Comparison of ENCODE assay signal across 8 cellular contexts in genomic region chr9:120935383-120935857, GRCh38. TPM values are rescaled to one million over a fixed set of nuclear protein-coding genes. Genes with fewer than 3 reads are reported as not detected.
DNase-seq lines count a peak whose midpoint lies in the region; ATAC-seq, FAIRE-seq and TF ChIP-seq lines count a peak whose summit lies in the region.

No MANE protein-coding gene starts in this region.

- no peak overlapping the region for H3K4me3 ChIP-seq in CD8-positive, alpha-beta T cell (ENCODE audit: low read depth, low read length)
- peak overlapping the region; percentile 50; the same call in 1 of the 2 replicates for H3K4me3 ChIP-seq in OCI-LY3 (ENCODE audit: low read length)
- H3K4me3 ChIP-seq in small intestine (ENCODE audit: low read depth in 1 of 2, low read length in 2 of 2) = no peak overlapping the region

- H4K20me1 ChIP-seq in OCI-LY3 (ENCODE audit: insufficient read depth, low read length) = no peaks in the 10 kb centered on the region

- H3K9me3 Mint-ChIP-seq in CD8-positive, alpha-beta T cell = no peaks in the 10 kb centered on the region
- H3K9me3 Mint-ChIP-seq in brain = peaks cover 2 to 7% (median 4%) of the 10 kb centered on the region in 5 experiments

- CTCF ChIA-PET in CD8-positive, alpha-beta T cell (lab: Charles Lee) = interaction anchor here (0.6 to 19.6 kb wide), 20 partner anchors 8 to 179 kb away, joined by 3 to 351 read pairs (median 5); partner anchors contain the start of genes PHF19 and TRAF1

- peak overlapping the region; percentile 78 for H3K4me2 ChIP-seq in OCI-LY3 (ENCODE audit: low read length)

- no peaks in the 10 kb centered on the region for H3K9me3 ChIP-seq in CD8-positive, alpha-beta T cell (ENCODE audit: low read length)
- H3K9me3 ChIP-seq in OCI-LY3 (ENCODE audit: insufficient read depth, low read length) = no peaks in the 10 kb centered on the region
- no peaks in the 10 kb centered on the region for H3K9me3 ChIP-seq in small intestine (ENCODE audit: control insufficient read depth, low read depth)

- H3K4me1 Mint-ChIP-seq in CD8-positive, alpha-beta T cell (ENCODE audit: low read depth) = peaks cover 64% of the 10 kb centered on the region
- H3K4me1 Mint-ChIP-seq in brain = peaks cover 70% of the 10 kb centered on the region

- POLR2A ChIA-PET in CD8-positive, alpha-beta T cell (lab: Charles Lee) = interaction anchor here (0.6 to 3.4 kb wide), 13 partner anchors 9 to 162 kb away, joined by 3 to 15 read pairs (median 7); partner anchors contain the start of genes FBXW2, PHF19 and TRAF1

- peak overlapping the region; percentile 30 for H3K4me3 Mint-ChIP-seq in CD8-positive, alpha-beta T cell
- H3K4me3 Mint-ChIP-seq in brain = peak overlapping the region in 4 of 5 experiments; percentile 23 to 65 (median 40)

- no peak overlapping the region for H2AFZ ChIP-seq in OCI-LY3 (ENCODE audit: low read depth, low read length)

- peaks cover under 1% of the 10 kb centered on the region; the same call in 1 of the 2 replicates for H3K79me2 ChIP-seq in OCI-LY3 (ENCODE audit: low read length)

- H3K27ac Mint-ChIP-seq in CD8-positive, alpha-beta T cell = peak overlapping the region; percentile 90
- H3K27ac Mint-ChIP-seq in brain = peak overlapping the region; percentile 76 to 97 (median 94)

- FAIRE-seq in HTR-8/SVneo (lab: Jason Lieb, UNC) (no peak), small intestine (lab: Jason Lieb, UNC) (no peak)

- no peaks in the 10 kb centered on the region for H3K27me3 Mint-ChIP-seq in CD8-positive, alpha-beta T cell (ENCODE audit: low read depth)
- peaks cover 4% of the 10 kb centered on the region for H3K27me3 Mint-ChIP-seq in brain

- no peak for TF ChIP-seq CTCF in CD8-positive, alpha-beta T cell (IDR thresholded peaks at IDR 0.05)
- TF ChIP-seq CTCF in OCI-LY3 (IDR thresholded peaks at IDR 0.05; ENCODE audit: low read depth, low read length) (no peak), brain (conservative IDR thresholded peaks at IDR 0.05) (no peak)

- peak overlapping the region; percentile 77 for H3K9ac ChIP-seq in OCI-LY3 (ENCODE audit: low read length)

- intact Hi-C loops in CD8-positive, alpha-beta T cell (cut with DNase I, micrococcal nuclease) = loop anchor here (5.0 kb wide), 3 partner anchors 42 to 143 kb away; partner anchors contain the start of genes CNTRL (in 1 of the 2) and FBXW2 (in 1 of the 2)

- H3K36me3 ChIP-seq in CD8-positive, alpha-beta T cell (ENCODE audit: insufficient read depth, low read length) = no peaks in the 10 kb centered on the region
- H3K36me3 ChIP-seq in OCI-LY3 (replicated peaks; ENCODE audit: low read depth, low read length) (no peaks in the 10 kb centered on the region), small intestine (ENCODE audit: control insufficient read depth in 2 of 2, insufficient read depth in 2 of 2, low read length in 2 of 2) (no peaks in the 10 kb centered on the region)

- H3K27me3 ChIP-seq in CD8-positive, alpha-beta T cell (ENCODE audit: insufficient read depth, low read length) = no peaks in the 10 kb centered on the region
- H3K27me3 ChIP-seq in OCI-LY3 (ENCODE audit: low read depth, low read length) (no peaks in the 10 kb centered on the region), small intestine (ENCODE audit: control insufficient read depth in 2 of 2, insufficient read depth in 2 of 2, low read length in 2 of 2) (no peaks in the 10 kb centered on the region)

- 2 to 14% (median 6%) methylated on average over 4 of the region's 4 CpGs for WGBS in small intestine, 3 donors

- ATAC-seq in CD8-positive, alpha-beta T cell = no peak
- ATAC-seq in GM18909 (IDR thresholded peaks at IDR 0.05; ENCODE audit: poor library complexity, unreplicated experiment) = no peak

- peak overlapping the region; percentile 52 for H3K27ac ChIP-seq in CD8-positive, alpha-beta T cell (ENCODE audit: low read depth, low read length)
- H3K27ac ChIP-seq in OCI-LY3 (ENCODE audit: low read length) = peak overlapping the region; percentile 94
- H3K27ac ChIP-seq in small intestine (ENCODE audit: low read depth in 1 of 2, low read length in 1 of 2) = peak overlapping the region in 1 of 2 donors; percentile 75

- no peak for DNase-seq in CD8-positive, alpha-beta T cell
- DNase-seq in HTR-8/SVneo (ENCODE audit: insufficient read length, low spot score) (peak; percentile 60), iPS-NIHi11 (ENCODE audit: low spot score) (peak; percentile 38), small intestine (peak; percentile 91), NCI-H526 (lab: John Stamatoyannopoulos, UW) (no peak)

- H3K36me3 Mint-ChIP-seq in CD8-positive, alpha-beta T cell = no peaks in the 10 kb centered on the region
- peaks cover 3% of the 10 kb centered on the region for H3K36me3 Mint-ChIP-seq in brain

- H3K4me1 ChIP-seq in CD8-positive, alpha-beta T cell (ENCODE audit: insufficient read depth, low read length) = peaks cover 67% of the 10 kb centered on the region
- H3K4me1 ChIP-seq in OCI-LY3 (ENCODE audit: low read length) (peaks cover 75% of the 10 kb centered on the region), small intestine (ENCODE audit: control insufficient read depth in 2 of 2, insufficient read depth in 1 of 2, low read depth in 1 of 2, low read length in 1 of 2) (peaks cover 0 to 12% of the 10 kb centered on the region in 2 donors)

RNA-seq across cellular contexts. Expression of gene TRAF1, which starts 8.8 kb away (rescaled TPM):
- 10 to 100 TPM; 61.2 to 61.7 TPM for total RNA-seq in CD8-positive, alpha-beta T cell
- 1.9 TPM for polyA plus RNA-seq in brain (ENCODE audit: insufficient read depth, low read depth, low replicate concordance)
- polyA plus RNA-seq in small intestine = 1 to 10 TPM; 1.1 to 2.8 (median 1.1) TPM

RNA-seq across cellular contexts. Expression of gene PHF19, which starts 58.4 kb away (rescaled TPM):
- total RNA-seq in CD8-positive, alpha-beta T cell = 10 to 100 TPM; 47.3 to 48.5 TPM
- 109 TPM for polyA plus RNA-seq in brain (ENCODE audit: insufficient read depth, low read depth, low replicate concordance)
- polyA plus RNA-seq in small intestine = 10 to 100 TPM in 1 of 3 donors, 1 to 10 TPM in 2; 2.0 to 35.7 (median 6.5) TPM

Comparison
In these comparisons a context has a peak if more than half of its experiments do, and no peak if none do; other contexts are left out.
1. DNase-seq: peak in HTR-8/SVneo (single experiment), iPS-NIHi11 (single experiment) and small intestine (single experiment); none in CD8-positive, alpha-beta T cell (0 of 7) and NCI-H526 (0 of 2).